ENCODE assay signal across 11 cellular contexts in genomic region chr12:42024495-42024830, GRCh38.
DNase-seq lines count a peak whose midpoint lies in the region; ATAC-seq and TF ChIP-seq lines count a peak whose summit lies in the region.
"Had no signal": no experiment of that assay in that cellular context is flagged by ENCODE, and none has a peak within 500 bp of the region (broad histone marks: within the 10 kb centered on the region; RNA-seq: fewer than 3 reads in every experiment).

No MANE protein-coding gene starts in this region.

- H3K4me1 ChIP-seq in fibroblast of lung (ENCODE audit: control insufficient read depth, extremely low read depth, insufficient read depth, low read length): no peaks in the 10 kb centered on the region
- H3K4me1 ChIP-seq in stomach: peaks cover 0 to 9% (median 3%) of the 10 kb centered on the region in 4 donors

- H3K27me3 ChIP-seq in fibroblast of lung (ENCODE audit: control insufficient read depth, insufficient read depth, low read length) (no peaks in the 10 kb centered on the region), stomach (no peaks in the 10 kb centered on the region)

- no peaks in the 10 kb centered on the region for H3K9me3 ChIP-seq in SK-N-MC (ENCODE audit: low read depth, low read length)
- H3K9me3 ChIP-seq in fibroblast of lung (ENCODE audit: control insufficient read depth, insufficient read depth, low read depth, low read length): no peaks in the 10 kb centered on the region
- no peaks in the 10 kb centered on the region for H3K9me3 ChIP-seq in stomach
- H3K9me3 ChIP-seq: SJSA1 had no signal

- no peak for TF ChIP-seq EP300 in stomach (IDR thresholded peaks at IDR 0.05)

- H3K4me1 Mint-ChIP-seq in activated naive CD4-positive, alpha-beta T cell treated with anti-CD3 and anti-CD28 coated beads, Interleukin-2, amount 50 U/mL, for 24 hours: peaks cover 12% of the 10 kb centered on the region

- H4K20me1 ChIP-seq in fibroblast of lung (ENCODE audit: control insufficient read depth, extremely low read depth, insufficient read depth, low read length): no peaks in the 10 kb centered on the region

- H3K27ac Mint-ChIP-seq in activated naive CD4-positive, alpha-beta T cell treated with anti-CD3 and anti-CD28 coated beads, Interleukin-2, amount 50 U/mL, for 24 hours: no peak overlapping the region
- H3K27ac Mint-ChIP-seq in activated naive CD4-positive, alpha-beta T cell treated with anti-CD3 and anti-CD28 coated beads, Interleukin-2, amount 50 U/mL, for 72 hours: no peak overlapping the region
- H3K27ac Mint-ChIP-seq: activated naive CD4-positive, alpha-beta T cell treated with anti-CD3 and anti-CD28 coated beads, Interleukin-2, amount 10 ng/mL, durations not matched to agents 7 days and 5 days had no signal

- H3K4me3 Mint-ChIP-seq in activated naive CD4-positive, alpha-beta T cell treated with anti-CD3 and anti-CD28 coated beads, Interleukin-2, amount 50 U/mL, for 24 hours: peak overlapping the region; percentile 74

- no peak for DNase-seq in activated naive CD4-positive, alpha-beta T cell treated with anti-CD3 and anti-CD28 coated beads, Interleukin-2, amount 50 U/mL, for 72 hours (ENCODE audit: low spot score in 2 of 2)
- DNase-seq in SK-N-MC (ENCODE audit: low read depth, low spot score) (no peak), fibroblast of lung (ENCODE audit: low read depth in 2 of 2) (no peak), stomach (no peak), HUDEP-2 (lab: John Stamatoyannopoulos, UW; ENCODE audit: unreplicated experiment in 76 of 76) (no peak), RKO (ENCODE audit: low spot score) (no peak)

- peaks cover 2% of the 10 kb centered on the region for H3K27me3 Mint-ChIP-seq in activated naive CD4-positive, alpha-beta T cell treated with anti-CD3 and anti-CD28 coated beads, Interleukin-2, amount 50 U/mL, for 24 hours
- H3K27me3 Mint-ChIP-seq: activated CD4-positive, alpha-beta T cell treated with anti-CD3 and anti-CD28 coated beads, Interleukin-2, amount 10 ng/mL, durations not matched to agents 7 days and 5 days had no signal

- intact Hi-C loops in stomach (cut with DNase I; ENCODE audit: low total_unique reads): loop anchor here (5.0 kb wide), 2 partner anchors 337 to 747 kb away; no protein-coding TSS in a partner anchor

- no peaks in the 10 kb centered on the region for H3K9me3 Mint-ChIP-seq in activated naive CD4-positive, alpha-beta T cell treated with anti-CD3 and anti-CD28 coated beads, Interleukin-2, amount 50 U/mL, for 24 hours
- no peaks in the 10 kb centered on the region for H3K9me3 Mint-ChIP-seq in activated naive CD4-positive, alpha-beta T cell treated with anti-CD3 and anti-CD28 coated beads, Interleukin-2, amount 50 U/mL, for 72 hours
- H3K9me3 Mint-ChIP-seq: activated CD4-positive, alpha-beta T cell treated with anti-CD3 and anti-CD28 coated beads, Interleukin-2, amount 10 ng/mL, durations not matched to agents 7 days and 5 days; activated naive CD4-positive, alpha-beta T cell treated with anti-CD3 and anti-CD28 coated beads, Interleukin-2, amount 10 ng/mL, durations not matched to agents 7 days and 5 days had no signal

- TF ChIP-seq CTCF in fibroblast of lung (conservative IDR thresholded peaks at IDR 0.05 in 1 of 2, IDR thresholded peaks at IDR 0.05 in 1 of 2; ENCODE audit: low read depth in 1 of 2, low read length in 2 of 2): no peak
- no peak for TF ChIP-seq CTCF in stomach (IDR thresholded peaks at IDR 0.05)

- peak overlapping the region; percentile 98 for H3K4me2 ChIP-seq in fibroblast of lung (ENCODE audit: extremely low read depth, insufficient read depth, low read length)

- H3K4me3 ChIP-seq in SK-N-MC (peak overlapping the region; percentile 76), fibroblast of lung (replicated peaks in 1 of 4; ENCODE audit: control extremely low read depth in 1 of 4, insufficient read depth in 1 of 4, low read depth in 3 of 4, low read length in 4 of 4) (peak overlapping the region in 1 of 4 experiments; percentile 50), stomach (peak overlapping the region in 3 of 4 donors; percentile 38 to 43 (median 40))

- ATAC-seq in activated naive CD4-positive, alpha-beta T cell treated with anti-CD3 and anti-CD28 coated beads, Interleukin-2, amount 50 U/mL, for 72 hours: no peak
- ATAC-seq in GM19324 (IDR thresholded peaks at IDR 0.05; ENCODE audit: low FRiP score, unreplicated experiment): no peak

- 14 to 20% (median 17%) methylated on average over 3 of the region's 3 CpGs for WGBS in stomach, 5 donors

- H3K79me2 ChIP-seq in fibroblast of lung (ENCODE audit: control insufficient read depth, insufficient read depth, low read length): no peaks in the 10 kb centered on the region

- no peak overlapping the region for H2AFZ ChIP-seq in fibroblast of lung (ENCODE audit: low read length)

- no peak for TF ChIP-seq POLR2A in stomach (IDR thresholded peaks at IDR 0.05)

- H3K27ac ChIP-seq in SK-N-MC (no peak overlapping the region), fibroblast of lung (ENCODE audit: insufficient read depth, low read length) (no peak overlapping the region), stomach (no peak overlapping the region)
- H3K27ac ChIP-seq: SJSA1 had no signal

- H3K36me3 ChIP-seq in SK-N-MC (ENCODE audit: insufficient read depth, low read length): no peaks in the 10 kb centered on the region; the same call in 1 of the 2 replicates
- H3K36me3 ChIP-seq in fibroblast of lung (ENCODE audit: control insufficient read depth, insufficient read depth, low read length): no peaks in the 10 kb centered on the region
- no peaks in the 10 kb centered on the region for H3K36me3 ChIP-seq in stomach
- H3K36me3 ChIP-seq: SJSA1 had no signal

- H3K36me3 Mint-ChIP-seq in activated naive CD4-positive, alpha-beta T cell treated with anti-CD3 and anti-CD28 coated beads, Interleukin-2, amount 50 U/mL, for 24 hours: no peaks in the 10 kb centered on the region
- H3K36me3 Mint-ChIP-seq in activated naive CD4-positive, alpha-beta T cell treated with anti-CD3 and anti-CD28 coated beads, Interleukin-2, amount 50 U/mL, for 72 hours: no peaks in the 10 kb centered on the region
- H3K36me3 Mint-ChIP-seq: activated naive CD4-positive, alpha-beta T cell treated with anti-CD3 and anti-CD28 coated beads, Interleukin-2, amount 10 ng/mL, durations not matched to agents 7 days and 5 days had no signal

- H3K9ac ChIP-seq in SK-N-MC (ENCODE audit: insufficient read length) (peak overlapping the region; percentile 6), fibroblast of lung (ENCODE audit: insufficient read depth, low read length) (no peak overlapping the region)
